Comparison of ENCODE assay signal across 23 cellular contexts in genomic region chr1:241774017-241774416, GRCh38.
DNase-seq lines count a peak whose midpoint lies in the region; ATAC-seq and TF ChIP-seq lines count a peak whose summit lies in the region.
"Had no signal": no experiment of that assay in that cellular context is flagged by ENCODE, and none has a peak within 500 bp of the region (broad histone marks: within the 10 kb centered on the region; RNA-seq: fewer than 3 reads in every experiment).

No MANE protein-coding gene starts in this region.

- no peaks in the 10 kb centered on the region for H3K36me3 Mint-ChIP-seq in CD8-positive, alpha-beta memory T cell
- no peaks in the 10 kb centered on the region for H3K36me3 Mint-ChIP-seq in HFFc6 (ENCODE audit: low read depth)
- H3K36me3 Mint-ChIP-seq in endothelial cell (ENCODE audit: low read depth, unreplicated experiment), result no peaks in the 10 kb centered on the region
- H3K36me3 Mint-ChIP-seq: IgD-negative memory B cell had no signal

- peaks cover 0 to 9% (median 2%) of the 10 kb centered on the region in 3 donors for H3K4me1 Mint-ChIP-seq in CD8-positive, alpha-beta memory T cell
- H3K4me1 Mint-ChIP-seq in HFFc6 (ENCODE audit: low read depth) (no peaks in the 10 kb centered on the region), endothelial cell (ENCODE audit: unreplicated experiment) (no peaks in the 10 kb centered on the region)

- H3K14ac ChIP-seq in trophoblast cell (ENCODE audit: low read length), result no peak overlapping the region

- POLR2A ChIA-PET in CD8-positive, alpha-beta memory T cell (lab: Charles Lee), result no interaction called here

- no peak overlapping the region for H3K4me2 ChIP-seq in trophoblast cell (ENCODE audit: low read length)
- H3K4me2 ChIP-seq: SK-N-SH had no signal

- H3K79me2 ChIP-seq in trophoblast cell (ENCODE audit: control insufficient read depth, insufficient read depth, low read length, poor library complexity), result no peaks in the 10 kb centered on the region

- no peak overlapping the region for H3K9ac ChIP-seq in trophoblast cell (ENCODE audit: low read length)
- H3K9ac ChIP-seq: SK-N-SH had no signal

- H3K9me3 Mint-ChIP-seq in CD8-positive, alpha-beta memory T cell, result peaks cover 0 to 4% (median 0%) of the 10 kb centered on the region in 5 donors
- no peaks in the 10 kb centered on the region for H3K9me3 Mint-ChIP-seq in HFFc6
- H3K9me3 Mint-ChIP-seq in endothelial cell (ENCODE audit: unreplicated experiment), result no peaks in the 10 kb centered on the region
- H3K9me3 Mint-ChIP-seq: IgD-negative memory B cell had no signal

- CTCF ChIA-PET in CD8-positive, alpha-beta memory T cell (lab: Charles Lee), result no interaction called here

- no peak overlapping the region for H3K4ac ChIP-seq in trophoblast cell (ENCODE audit: low read depth, low read length)

- no peaks in the 10 kb centered on the region for H3K27me3 ChIP-seq in CD8-positive, alpha-beta memory T cell (ENCODE audit: insufficient read depth, low read length, poor library complexity, severe bottlenecking)
- H3K27me3 ChIP-seq in trophoblast cell (ENCODE audit: insufficient read depth, low read length), result no peaks in the 10 kb centered on the region
- H3K27me3 ChIP-seq: MG63 had no signal

- no peak overlapping the region for H2AFZ ChIP-seq in trophoblast cell (ENCODE audit: insufficient read depth, low read length, poor library complexity)

- H3K9me3 ChIP-seq in CD8-positive, alpha-beta memory T cell (ENCODE audit: low read length), result no peaks in the 10 kb centered on the region
- H3K9me3 ChIP-seq in trophoblast cell (ENCODE audit: insufficient read depth, low read depth, low read length), result no peaks in the 10 kb centered on the region
- H3K9me3 ChIP-seq: MG63, SK-N-SH had no signal

- DNase-seq in CD8-positive, alpha-beta memory T cell, result no peak
- DNase-seq in RPMI7951 (ENCODE audit: low read depth), result peak; percentile 16
- peak; percentile 5 for DNase-seq in choroid plexus epithelial cell (ENCODE audit: low read depth)
- peak in 1 of 2 donors; percentile 30 for DNase-seq in trophoblast cell
- DNase-seq in HFFc6, result no peak
- DNase-seq in endothelial cell (ENCODE audit: low spot score), result no peak
- DNase-seq: 8988T, AML-193, DMS53, GDM1, Karpas-422, MG63, NCI-H1417, NCI-H1694 treated with DMSO at 0.1 percent for 48 hours, NCI-H2081 treated with DMSO at 0.1 percent for 48 hours, NCI-H2171 treated with DMSO at 0.1 percent for 48 hours, NCI-H446, NCI-H526 treated with DMSO at 0.1 percent for 48 hours, Right ventricle myocardium superior, SK-N-SH had no signal

- H3K79me1 ChIP-seq in trophoblast cell (ENCODE audit: low read length), result peaks cover 5% of the 10 kb centered on the region

- H4K12ac ChIP-seq in trophoblast cell (ENCODE audit: low read depth, low read length), result no peak overlapping the region

- H2BK5ac ChIP-seq in trophoblast cell (ENCODE audit: low read depth, low read length, poor library complexity), result no peak overlapping the region

- no peak overlapping the region for H2BK120ac ChIP-seq in trophoblast cell (ENCODE audit: insufficient read depth, low read length, poor library complexity)

- peak overlapping the region; percentile 9 for H3K27ac ChIP-seq in CD8-positive, alpha-beta memory T cell (ENCODE audit: low read depth, low read length)
- H3K27ac ChIP-seq in trophoblast cell (ENCODE audit: low read depth, low read length), result no peak overlapping the region
- H3K27ac ChIP-seq: C4-2B had no signal

- H3K36me3 ChIP-seq in CD8-positive, alpha-beta memory T cell (ENCODE audit: insufficient read depth, low read length), result no peaks in the 10 kb centered on the region
- no peaks in the 10 kb centered on the region for H3K36me3 ChIP-seq in trophoblast cell (ENCODE audit: control insufficient read depth in 1 of 2, insufficient read depth in 2 of 2, low read length in 2 of 2)
- H3K36me3 ChIP-seq: MG63 had no signal

- H4K8ac ChIP-seq in trophoblast cell (ENCODE audit: low read depth, low read length), result no peak overlapping the region

- H3K4me1 ChIP-seq in CD8-positive, alpha-beta memory T cell (ENCODE audit: insufficient read depth, low read length), result no peaks in the 10 kb centered on the region
- peaks cover 3 to 6% of the 10 kb centered on the region in 2 experiments for H3K4me1 ChIP-seq in trophoblast cell (ENCODE audit: control insufficient read depth in 1 of 2, insufficient read depth in 2 of 2, low read length in 2 of 2)

- peak overlapping the region; percentile 1 for H4K91ac ChIP-seq in trophoblast cell (ENCODE audit: low read depth, low read length)

- no peak for ATAC-seq in HG03439 (IDR thresholded peaks at IDR 0.05; ENCODE audit: unreplicated experiment)

- no peak overlapping the region for H3K4me3 Mint-ChIP-seq in CD8-positive, alpha-beta memory T cell
- H3K4me3 Mint-ChIP-seq in HFFc6 (no peak overlapping the region), endothelial cell (ENCODE audit: unreplicated experiment) (no peak overlapping the region)
- H3K4me3 Mint-ChIP-seq: IgD-negative memory B cell had no signal

- no peak overlapping the region for H3K4me3 ChIP-seq in CD8-positive, alpha-beta memory T cell (ENCODE audit: low read length)
- H3K4me3 ChIP-seq in choroid plexus epithelial cell (ENCODE audit: low read depth, low read length) (no peak overlapping the region), trophoblast cell (ENCODE audit: low read depth, low read length) (no peak overlapping the region)
- H3K4me3 ChIP-seq: MG63 had no signal

- H2BK12ac ChIP-seq in trophoblast cell (ENCODE audit: low read length), result no peak overlapping the region

- H2AK5ac ChIP-seq in trophoblast cell (ENCODE audit: low read length), result no peak overlapping the region

- no peak overlapping the region for H3K18ac ChIP-seq in trophoblast cell (ENCODE audit: low read length)

- no peak overlapping the region for H3K27ac Mint-ChIP-seq in CD8-positive, alpha-beta memory T cell
- H3K27ac Mint-ChIP-seq in HFFc6 (no peak overlapping the region), endothelial cell (ENCODE audit: unreplicated experiment) (no peak overlapping the region)
- H3K27ac Mint-ChIP-seq: IgD-negative memory B cell had no signal

- H3K27me3 Mint-ChIP-seq in CD8-positive, alpha-beta memory T cell, result peaks cover 2 to 6% of the 10 kb centered on the region in 2 donors
- peaks cover 5% of the 10 kb centered on the region for H3K27me3 Mint-ChIP-seq in HFFc6 (ENCODE audit: insufficient read depth)
- H3K27me3 Mint-ChIP-seq in endothelial cell (ENCODE audit: unreplicated experiment), result no peaks in the 10 kb centered on the region
- H3K27me3 Mint-ChIP-seq: IgD-negative memory B cell had no signal

- H3K23ac ChIP-seq in trophoblast cell (ENCODE audit: low read length), result no peak overlapping the region

- TF ChIP-seq CTCF in choroid plexus epithelial cell (conservative IDR thresholded peaks at IDR 0.05; ENCODE audit: low read depth, low read length) (no peak), HFFc6 (IDR thresholded peaks at IDR 0.05) (no peak), endothelial cell (IDR thresholded peaks at IDR 0.05; ENCODE audit: unreplicated experiment) (no peak)

- no CpG with 5 or more reads among the region's 4 CpGs for WGBS in trophoblast cell (ENCODE audit: extremely low coverage, insufficient coverage, insufficient read length)

Comparison
In these comparisons a context has a peak if more than half of its experiments do, and no peak if none do; other contexts are left out.
1. DNase-seq: peak in RPMI7951 (single experiment) and choroid plexus epithelial cell (single experiment); none in CD8-positive, alpha-beta memory T cell (0 of 5), HFFc6 (single experiment) and endothelial cell (single experiment).